18 cellular contexts compared by ENCODE assay signal in genomic region chr2:235561450-235561849, GRCh38.
"Had no signal": no experiment of that assay in that cellular context is flagged by ENCODE, and none has a peak within 500 bp of the region (broad histone marks: within the 10 kb centered on the region; RNA-seq: fewer than 3 reads in every experiment).

No MANE protein-coding gene starts in this region.

- H3K27ac Mint-ChIP-seq: activated naive CD8-positive, alpha-beta T cell; activated T-cell treated with anti-CD3 and anti-CD28 coated beads, Interleukin-2, amount 50 U/mL, for 24 hours; dendritic cell treated with granulocyte-macrophage colony-stimulating factor and Interleukin-4, amounts not matched to agents 40 ng/mL and 50 ng/mL, for 4 days; endodermal cell had no signal

- H3K27ac ChIP-seq: left ventricle myocardium inferior, pancreas, uterus had no signal

- H3K4me3 ChIP-seq: left ventricle myocardium inferior, pancreas, uterus had no signal

- DNase-seq: activated CD4-positive, alpha-beta T cell treated with anti-CD3 and anti-CD28 coated beads, Interleukin-2, amount 50 U/mL, for 4 hours; activated CD4-positive, CD25-positive, alpha-beta regulatory T cell treated with anti-CD3 and anti-CD28 coated beads, Interleukin-2, amount 50 U/mL, for 72 hours; activated effector memory CD4-positive, alpha-beta T cell treated with anti-CD3 and anti-CD28 coated beads, Interleukin-2, amount 50 U/mL, for 16 hours; activated T-cell treated with anti-CD3 and anti-CD28 coated beads, Interleukin-2, amount 50 U/mL, for 24 hours; amygdala; endodermal cell; glutamatergic neuron; left ventricle myocardium inferior; mesenchymal stem cell; nephron progenitor cell; pancreas; stimulated activated CD4-positive, alpha-beta T cell treated with anti-CD3 and anti-CD28 coated beads, Interleukin-4, amount 100 ng/mL, for 4 hours; T-helper 2 cell; uterus had no signal

- H3K4me1 ChIP-seq: uterus had no signal

- H3K27me3 Mint-ChIP-seq: brain; central memory CD8-positive, alpha-beta T cell had no signal

- H3K36me3 ChIP-seq: left ventricle myocardium inferior, pancreas, uterus had no signal

- H3K36me3 Mint-ChIP-seq: activated naive CD8-positive, alpha-beta T cell had no signal

- H3K9me3 Mint-ChIP-seq: activated T-cell treated with anti-CD3 and anti-CD28 coated beads, Interleukin-2, amount 50 U/mL, for 24 hours; central memory CD8-positive, alpha-beta T cell; dendritic cell treated with granulocyte-macrophage colony-stimulating factor and Interleukin-4, amounts not matched to agents 40 ng/mL and 50 ng/mL, for 4 days; endodermal cell; nephron progenitor cell had no signal

- H3K4me3 Mint-ChIP-seq: activated naive CD8-positive, alpha-beta T cell; activated T-cell treated with anti-CD3 and anti-CD28 coated beads, Interleukin-2, amount 50 U/mL, for 24 hours; brain; central memory CD8-positive, alpha-beta T cell; dendritic cell treated with granulocyte-macrophage colony-stimulating factor and Interleukin-4, amounts not matched to agents 40 ng/mL and 50 ng/mL, for 4 days; endodermal cell; nephron progenitor cell had no signal

- H3K27me3 ChIP-seq: pancreas, uterus had no signal
